Comparison of ENCODE assay signal across 10 cellular contexts in the genomic region with DNA sequence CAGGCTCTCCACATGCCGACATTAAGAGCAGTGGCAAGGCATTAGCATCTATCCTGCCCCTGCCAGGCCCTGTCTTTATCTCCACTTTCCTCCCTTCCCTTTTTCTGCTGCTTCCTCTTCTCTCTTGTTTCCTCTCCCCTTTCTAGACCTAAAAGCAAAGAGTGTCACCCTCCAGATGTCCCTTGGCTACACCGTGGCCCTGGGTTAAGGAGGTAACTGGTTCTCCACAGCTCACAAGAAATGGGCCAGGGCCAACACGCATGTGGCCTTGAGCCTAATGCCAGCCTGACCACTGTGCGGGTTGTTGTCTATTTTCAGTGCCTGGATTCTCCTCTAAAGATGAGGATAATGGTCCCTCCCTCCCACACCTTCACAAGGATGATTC.
"Had no signal": no experiment of that assay in that cellular context is flagged by ENCODE, and none has a peak within 500 bp of the region (broad histone marks: within the 10 kb centered on the region; RNA-seq: fewer than 3 reads in every experiment).

No MANE protein-coding gene starts in this region.

- DNase-seq: activated CD4-positive, alpha-beta T cell treated with anti-CD3 and anti-CD28 coated beads for 1 hour; activated CD4-positive, alpha-beta T cell treated with anti-CD3 and anti-CD28 coated beads, Interleukin-2, amount 50 U/mL, for 48 hours; activated gamma-delta T cell; activated T-cell treated with anti-CD3 and anti-CD28 coated beads, Interleukin-2, amount 50 U/mL, for 4 hours; naive B cell; ovary; stimulated activated CD4-positive, alpha-beta T cell treated with anti-CD3 and anti-CD28 coated beads, Interleukin-1b, Interleukin-23, amount 100 ng/mL, for 48 hours; uterus had no signal

- H3K27ac ChIP-seq: ovary, uterus, VCaP had no signal

- H3K9me3 ChIP-seq: ovary, tibial nerve, uterus had no signal

- H3K4me1 ChIP-seq: uterus had no signal

- H3K4me3 ChIP-seq: ovary, tibial nerve, uterus had no signal

- H3K36me3 ChIP-seq: ovary, tibial nerve, uterus had no signal
